ENCODE assay signal across 9 cellular contexts in the genomic region with DNA sequence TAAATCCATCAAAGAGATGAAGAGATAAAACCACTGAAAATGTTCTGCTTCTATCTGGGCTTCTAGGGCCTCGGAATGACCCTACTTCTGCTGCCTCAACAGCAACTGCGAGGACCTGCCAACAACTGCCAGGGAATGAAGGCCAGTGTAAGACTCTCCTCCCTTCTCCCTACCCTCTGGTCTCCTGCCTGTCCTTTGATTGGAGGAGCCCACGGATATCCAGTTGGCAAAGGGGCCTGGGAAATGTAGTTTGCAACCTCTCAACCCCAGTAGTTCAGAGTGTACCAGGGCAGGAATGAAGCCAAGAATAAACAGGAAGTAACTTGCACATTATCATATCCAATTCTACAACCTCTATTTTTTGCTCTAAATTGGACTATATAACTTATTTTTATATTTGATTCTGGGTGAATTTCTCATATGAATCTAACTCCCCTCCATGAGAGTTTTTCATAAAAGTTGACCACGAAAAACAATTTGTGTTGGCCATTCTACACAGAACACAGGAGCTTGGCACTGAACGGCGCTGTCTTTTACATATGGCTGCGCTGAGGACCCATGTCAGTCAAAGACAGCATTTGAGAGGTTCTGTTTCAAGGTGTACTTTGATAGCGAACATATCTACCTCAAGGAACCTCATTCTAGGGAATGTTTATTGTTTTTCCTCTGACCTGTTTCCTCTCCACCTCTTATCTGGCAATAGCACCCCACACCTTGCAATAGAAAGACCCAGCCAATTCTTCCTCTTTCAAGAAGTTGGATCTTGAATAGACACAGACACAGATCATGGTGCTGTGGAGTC.
DNase-seq lines count a peak whose midpoint lies in the region; TF ChIP-seq lines count a peak whose summit lies in the region.
"Had no signal": no experiment of that assay in that cellular context is flagged by ENCODE, and none has a peak within 500 bp of the region (broad histone marks: within the 10 kb centered on the region; RNA-seq: fewer than 3 reads in every experiment).

No MANE protein-coding gene starts in this region.

- H3K4me1 ChIP-seq in neuron (ENCODE audit: insufficient read depth, low read length): no peaks in the 10 kb centered on the region
- H3K4me1 ChIP-seq: Peyer's patch had no signal

- no peaks in the 10 kb centered on the region for H3K36me3 ChIP-seq in neuron (ENCODE audit: insufficient read depth, low read length)
- H3K36me3 ChIP-seq: Peyer's patch had no signal

- no peaks in the 10 kb centered on the region for H3K27me3 ChIP-seq in neuron (ENCODE audit: insufficient read depth, low read length)
- H3K27me3 ChIP-seq: Peyer's patch had no signal

- no peak for TF ChIP-seq CTCF in GM13977 (IDR thresholded peaks at IDR 0.05; ENCODE audit: extremely low read depth, insufficient read depth, missing control alignments)

- peak overlapping the region; percentile 76 for H2AFZ ChIP-seq in neuron (ENCODE audit: low read depth, low read length)

- in situ Hi-C loops in GM13977 (cut with MboI; ENCODE audit: low pct_unique_long_range_greater_than_20kb, low sequenced_read_pairs, unreplicated experiment): no loop called here

- peak; percentile 32 to 55 for DNase-seq in NCI-H2081 (lab: John Stamatoyannopoulos, UW)
- no peak for DNase-seq in NCI-H2081 treated with DMSO at 0.1 percent for 48 hours (lab: John Stamatoyannopoulos, UW)
- DNase-seq in NCI-H82 treated with DMSO at 0.1 percent for 48 hours (lab: John Stamatoyannopoulos, UW; ENCODE audit: unreplicated experiment): peak; percentile 76
- peak; percentile 47 to 61 for DNase-seq in dermis microvascular lymphatic vessel endothelial cell (ENCODE audit: low read depth in 2 of 2)
- no peak for DNase-seq in GM13977 (ENCODE audit: low spot score)
- no peak for DNase-seq in epidermal melanocyte (ENCODE audit: insufficient read length, low spot score)
- no peak for DNase-seq in KG1 (lab: John Stamatoyannopoulos, UW)

- H3K4me3 ChIP-seq in neuron (ENCODE audit: low read length): peak overlapping the region; percentile 21
- H3K4me3 ChIP-seq: Peyer's patch had no signal

- no peaks in the 10 kb centered on the region for H3K9me3 ChIP-seq in neuron (ENCODE audit: low read length)
- H3K9me3 ChIP-seq: Peyer's patch had no signal

Comparison
In these comparisons a context has a peak if more than half of its experiments do, and no peak if none do; other contexts are left out.
1. DNase-seq: peak in NCI-H2081 (2 of 2), NCI-H82 treated with DMSO at 0.1 percent for 48 hours (single experiment) and dermis microvascular lymphatic vessel endothelial cell (2 of 2); none in NCI-H2081 treated with DMSO at 0.1 percent for 48 hours (single experiment), GM13977 (single experiment), epidermal melanocyte (single experiment) and KG1 (single experiment).